9 cellular contexts compared by ENCODE assay signal in genomic region chr7:98802088-98802780, GRCh38.
A peak's percentile ranks its signal among the peaks of the same experiment; 100 is the strongest.
DNase-seq lines count a peak whose midpoint lies in the region; ATAC-seq and TF ChIP-seq lines count a peak whose summit lies in the region.
"Had no signal": no experiment of that assay in that cellular context is flagged by ENCODE, and none has a peak within 500 bp of the region (broad histone marks: within the 10 kb centered on the region; RNA-seq: fewer than 3 reads in every experiment).

No MANE protein-coding gene starts in this region.

- DNase-seq in GM10266 (ENCODE audit: extremely low spot score), result peak; percentile 77
- peak; percentile 30 for DNase-seq in NCI-H510A (lab: John Stamatoyannopoulos, UW)
- DNase-seq in naive thymus-derived CD4-positive, alpha-beta T cell, result no peak
- no peak for DNase-seq in uterus
- no peak for DNase-seq in NCI-H526 treated with DMSO at 0.1 percent for 48 hours (lab: John Stamatoyannopoulos, UW)

- H3K4me3 Mint-ChIP-seq in brain, result peak overlapping the region in 2 of 5 experiments; percentile 39 to 70
- no peak overlapping the region for H3K4me3 Mint-ChIP-seq in naive thymus-derived CD4-positive, alpha-beta T cell

- POLR2A ChIA-PET in naive thymus-derived CD4-positive, alpha-beta T cell (lab: Charles Lee), result no interaction called here

- H3K4me1 Mint-ChIP-seq in brain, result peaks cover 52% of the 10 kb centered on the region
- H3K4me1 Mint-ChIP-seq in naive thymus-derived CD4-positive, alpha-beta T cell, result no peaks in the 10 kb centered on the region

- peak overlapping the region; percentile 42 to 98 (median 82) for H3K27ac Mint-ChIP-seq in brain
- H3K27ac Mint-ChIP-seq in naive thymus-derived CD4-positive, alpha-beta T cell, result no peak overlapping the region

- no peaks in the 10 kb centered on the region for H3K27me3 ChIP-seq in naive thymus-derived CD4-positive, alpha-beta T cell (ENCODE audit: control insufficient read depth in 2 of 2, insufficient read depth in 2 of 2, low read length in 2 of 2)
- no peaks in the 10 kb centered on the region for H3K27me3 ChIP-seq in uterus
- H3K27me3 ChIP-seq: upper lobe of left lung had no signal

- CTCF ChIA-PET in naive thymus-derived CD4-positive, alpha-beta T cell (lab: Charles Lee), result no interaction called here

- peaks cover 6% of the 10 kb centered on the region for H3K27me3 Mint-ChIP-seq in brain
- peaks cover 0 to 35% (median 11%) of the 10 kb centered on the region in 5 donors for H3K27me3 Mint-ChIP-seq in naive thymus-derived CD4-positive, alpha-beta T cell

- H3K4me1 ChIP-seq in naive thymus-derived CD4-positive, alpha-beta T cell (ENCODE audit: control insufficient read depth in 2 of 2, insufficient read depth in 2 of 2, low read length in 2 of 2), result no peaks in the 10 kb centered on the region
- H3K4me1 ChIP-seq in uterus, result no peaks in the 10 kb centered on the region
- H3K4me1 ChIP-seq: upper lobe of left lung had no signal

- peaks cover 12 to 22% (median 19%) of the 10 kb centered on the region in 5 experiments for H3K9me3 Mint-ChIP-seq in brain
- peaks cover 9 to 24% (median 12%) of the 10 kb centered on the region in 11 donors for H3K9me3 Mint-ChIP-seq in naive thymus-derived CD4-positive, alpha-beta T cell

- no peak for TF ChIP-seq POLR2A in uterus (IDR thresholded peaks at IDR 0.05)

- no peaks in the 10 kb centered on the region for H3K36me3 ChIP-seq in naive thymus-derived CD4-positive, alpha-beta T cell (ENCODE audit: control insufficient read depth in 2 of 3, insufficient read depth in 3 of 3, low read length in 3 of 3)
- no peaks in the 10 kb centered on the region for H3K36me3 ChIP-seq in uterus
- H3K36me3 ChIP-seq: upper lobe of left lung had no signal

- H3K36me3 Mint-ChIP-seq in brain, result no peaks in the 10 kb centered on the region
- peaks cover 0 to 7% (median 0%) of the 10 kb centered on the region in 5 donors for H3K36me3 Mint-ChIP-seq in naive thymus-derived CD4-positive, alpha-beta T cell

- no peak overlapping the region for H3K27ac ChIP-seq in naive thymus-derived CD4-positive, alpha-beta T cell (ENCODE audit: low read depth, low read length)
- H3K27ac ChIP-seq in uterus, result no peak overlapping the region
- H3K27ac ChIP-seq: upper lobe of left lung had no signal

- ATAC-seq in GM19467 (IDR thresholded peaks at IDR 0.05; ENCODE audit: unreplicated experiment) (peak; percentile 86), HG03280 (IDR thresholded peaks at IDR 0.05; ENCODE audit: unreplicated experiment) (peak; percentile 85)
- ATAC-seq in naive thymus-derived CD4-positive, alpha-beta T cell, result peak; percentile 95

- no peak overlapping the region for H3K4me3 ChIP-seq in naive thymus-derived CD4-positive, alpha-beta T cell (ENCODE audit: low read length)
- H3K4me3 ChIP-seq in uterus, result no peak overlapping the region
- H3K4me3 ChIP-seq: upper lobe of left lung had no signal

- H3K9me3 ChIP-seq in naive thymus-derived CD4-positive, alpha-beta T cell (ENCODE audit: control insufficient read depth in 2 of 3, low read length in 3 of 3), result peaks cover 0 to 9% (median 0%) of the 10 kb centered on the region in 3 experiments
- H3K9me3 ChIP-seq in uterus, result no peaks in the 10 kb centered on the region

- intact Hi-C loops in naive thymus-derived CD4-positive, alpha-beta T cell (cut with micrococcal nuclease), result no loop called here
- intact Hi-C loops in uterus (cut with DNase I; ENCODE audit: low total_unique reads), result no loop called here

- TF ChIP-seq CTCF in GM10266 (IDR thresholded peaks at IDR 0.05; ENCODE audit: control insufficient read depth, insufficient read depth, low read depth, missing control alignments), result no peak
- TF ChIP-seq CTCF in brain (conservative IDR thresholded peaks at IDR 0.05), result no peak
- TF ChIP-seq CTCF in uterus (IDR thresholded peaks at IDR 0.05), result no peak

Comparison
In these comparisons a context has a peak if more than half of its experiments do, and no peak if none do; other contexts are left out.
1. DNase-seq: peak in GM10266 (single experiment) and NCI-H510A (single experiment); none in naive thymus-derived CD4-positive, alpha-beta T cell (0 of 9), uterus (0 of 2) and NCI-H526 treated with DMSO at 0.1 percent for 48 hours (single experiment).
2. H3K27ac Mint-ChIP-seq: peak in brain (5 of 5); none in naive thymus-derived CD4-positive, alpha-beta T cell (0 of 9).
3. Peak in every context shown above with its lines, with median percentiles within 50 percentile points of each other: ATAC-seq.